In the genomic region with DNA sequence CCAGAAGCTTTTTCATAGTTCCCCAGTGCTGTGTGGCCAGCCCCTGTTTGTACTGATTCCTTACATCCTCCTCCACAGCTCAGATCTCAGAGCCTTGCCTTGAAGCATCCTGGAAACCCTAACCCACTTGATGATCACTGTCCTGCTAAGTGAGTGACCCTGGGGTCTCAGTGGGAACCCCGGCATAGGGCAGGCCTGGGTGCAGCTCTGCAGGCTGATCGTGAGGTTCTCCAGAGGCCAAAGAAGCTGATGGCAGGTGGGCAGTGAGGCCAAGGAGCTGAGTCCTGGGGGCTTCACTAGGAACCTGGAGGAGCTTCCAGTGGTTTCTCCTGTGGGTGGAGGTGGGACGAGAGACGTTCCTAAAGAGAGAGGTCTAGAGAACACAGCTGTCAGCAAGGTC, we compare ENCODE assay signal across 28 cellular contexts. TPM values are rescaled to one million over a fixed set of nuclear protein-coding genes. Genes with fewer than 3 reads are reported as not detected.
A peak's percentile ranks its signal among the peaks of the same experiment; 100 is the strongest.
DNase-seq lines count a peak whose midpoint lies in the region; ATAC-seq, FAIRE-seq and TF ChIP-seq lines count a peak whose summit lies in the region.
"Had no signal": no experiment of that assay in that cellular context is flagged by ENCODE, and none has a peak within 500 bp of the region (broad histone marks: within the 10 kb centered on the region; RNA-seq: fewer than 3 reads in every experiment).

No MANE protein-coding gene starts in this region.

- peak overlapping the region in 1 of 2 experiments; percentile 82; a peak in 2 of 4 replicates for H3K27ac ChIP-seq in SK-N-SH (ENCODE audit: low read depth in 2 of 2, low read length in 1 of 2)
- no peak overlapping the region for H3K27ac ChIP-seq in endothelial cell of umbilical vein (ENCODE audit: insufficient read depth, low read depth, low read length)
- peak overlapping the region; percentile 89 for H3K27ac ChIP-seq in psoas muscle
- H3K27ac ChIP-seq in vagina, result peak overlapping the region; percentile 78
- H3K27ac ChIP-seq: 22Rv1 had no signal

- H4K20me1 ChIP-seq in SK-N-SH (ENCODE audit: insufficient read depth) (no peaks in the 10 kb centered on the region), endothelial cell of umbilical vein (replicated peaks; ENCODE audit: control insufficient read depth, extremely low read depth, insufficient read depth, low read length) (no peaks in the 10 kb centered on the region)

- H3K27me3 ChIP-seq in SK-N-SH (ENCODE audit: insufficient read depth) (no peaks in the 10 kb centered on the region), endothelial cell of umbilical vein (ENCODE audit: control insufficient read depth in 2 of 2, insufficient read depth in 2 of 2, low read length in 2 of 2) (no peaks in the 10 kb centered on the region), psoas muscle (ENCODE audit: insufficient read depth in 3 of 3, low read length in 2 of 3) (no peaks in the 10 kb centered on the region), vagina (no peaks in the 10 kb centered on the region)
- H3K27me3 ChIP-seq: spleen, testis had no signal

- H3K9me3 ChIP-seq in SK-N-SH, result peaks cover 10% of the 10 kb centered on the region; the same call in 1 of the 2 replicates
- no peaks in the 10 kb centered on the region for H3K9me3 ChIP-seq in endothelial cell of umbilical vein (replicated peaks; ENCODE audit: control insufficient read depth, insufficient read depth, low read length)
- no peaks in the 10 kb centered on the region for H3K9me3 ChIP-seq in psoas muscle
- no peaks in the 10 kb centered on the region for H3K9me3 ChIP-seq in vagina
- H3K9me3 ChIP-seq: testis had no signal

- CTCF ChIA-PET in SK-N-SH (lab: Yijun Ruan, JAX) (interaction anchor here (0.7 to 1.3 kb wide), 2 partner anchors 11 to 58 kb away, joined by 3 read pairs; no protein-coding TSS in a partner anchor), endothelial cell of umbilical vein (lab: Charles Lee) (interaction anchor here (0.5 to 1.8 kb wide), 12 partner anchors 9 to 1534 kb away, joined by 3 to 7 read pairs (median 4); partner anchors contain the start of gene BIN1)

- dilution Hi-C loops in endothelial cell of umbilical vein (cut with MboI; ENCODE audit: extremely low pct_ligation_motif_present, low sequenced_read_pairs), result no loop called here

- 91% methylated on average over 4 of the region's 4 CpGs for WGBS in SK-N-SH (ENCODE audit: low lambda C conversion rate)
- 55 to 73% (median 57%) methylated on average over 4 of the region's 4 CpGs for WGBS in psoas muscle, 3 donors

- no peak for DNase-seq in SK-N-SH
- DNase-seq in endothelial cell of umbilical vein (ENCODE audit: low read depth, low spot score), result no peak
- DNase-seq in psoas muscle, result no peak
- DNase-seq in vagina (ENCODE audit: extremely low spot score in 2 of 2), result peak in 1 of 2 donors; percentile 40
- DNase-seq in KG1 (lab: John Stamatoyannopoulos, UW), result no peak
- no peak for DNase-seq in NCI-H2227 (lab: John Stamatoyannopoulos, UW; ENCODE audit: unreplicated experiment)
- DNase-seq in left colon, result no peak
- DNase-seq: activated CD4-positive, alpha-beta memory T cell treated with anti-CD3 and anti-CD28 coated beads, Interleukin-2, amount 10 ng/mL, durations not matched to agents 7 days and 5 days; activated gamma-delta T cell treated with Interleukin-2 at 50 U/mL for 16 hours; activated naive CD8-positive, alpha-beta T cell treated with anti-CD3 and anti-CD28 coated beads, Interleukin-2, amount 50 U/mL, for 24 hours; activated T-cell treated with anti-CD3 and anti-CD28 coated beads for 4 hours; CD8-positive, alpha-beta memory T cell; DMS153; heart left ventricle; KBM-7; MM.1S; NCI-H1417; NCI-H2081 treated with DMSO at 0.1 percent for 48 hours; NCI-H446; SIG-M5; spleen; stimulated activated CD4-positive, alpha-beta T cell treated with anti-CD3 and anti-CD28 coated beads, Interleukin-2, amount 100 ng/mL, for 48 hours; T-cell; testis had no signal

- TF ChIP-seq CTCF in SK-N-SH (IDR thresholded peaks at IDR 0.05) (no peak), endothelial cell of umbilical vein (IDR thresholded peaks at IDR 0.05; ENCODE audit: extremely low read depth in 1 of 2, insufficient read depth in 1 of 2, low read depth in 1 of 2, low read length in 2 of 2) (no peak), psoas muscle (IDR thresholded peaks at IDR 0.05) (no peak), vagina (IDR thresholded peaks at IDR 0.05) (no peak)

- H3K9ac ChIP-seq in SK-N-SH (peak overlapping the region; percentile 23; the same call in 1 of the 2 replicates), endothelial cell of umbilical vein (replicated peaks; ENCODE audit: extremely low read depth, insufficient read depth, low read length) (no peak overlapping the region)

- no peak for TF ChIP-seq RAD21 in SK-N-SH (IDR thresholded peaks at IDR 0.05; ENCODE audit: low read length)

- no peak; the same call in 2 of the 3 replicates for ATAC-seq in SK-N-SH treated with all-trans-retinoic acid at 6 μM for 48 hours
- ATAC-seq in psoas muscle, result no peak
- no peak for ATAC-seq in left colon
- ATAC-seq: T-cell had no signal

- H3K36me3 ChIP-seq in SK-N-SH (replicated peaks in 1 of 2; ENCODE audit: control insufficient read depth in 1 of 2, insufficient read depth in 2 of 2, low read length in 1 of 2) (no peaks in the 10 kb centered on the region), endothelial cell of umbilical vein (ENCODE audit: control insufficient read depth in 2 of 2, extremely low read depth in 1 of 2, insufficient read depth in 2 of 2, low read length in 2 of 2) (no peaks in the 10 kb centered on the region), psoas muscle (ENCODE audit: insufficient read depth in 1 of 2, low read depth in 1 of 2) (no peaks in the 10 kb centered on the region), vagina (no peaks in the 10 kb centered on the region)
- H3K36me3 ChIP-seq: heart left ventricle, spleen had no signal

- POLR2A ChIA-PET in SK-N-SH (lab: Yijun Ruan, JAX), result no interaction called here
- POLR2A ChIA-PET in endothelial cell of umbilical vein (lab: Charles Lee), result no interaction called here

- no peak for TF ChIP-seq POLR2A in endothelial cell of umbilical vein (IDR thresholded peaks at IDR 0.05; ENCODE audit: low read depth, low read length)
- TF ChIP-seq POLR2A in vagina (IDR thresholded peaks at IDR 0.05), result no peak

- H3K79me2 ChIP-seq in SK-N-SH (ENCODE audit: insufficient read depth) (no peaks in the 10 kb centered on the region), endothelial cell of umbilical vein (ENCODE audit: control insufficient read depth, insufficient read depth, low read length) (no peaks in the 10 kb centered on the region)

- intact Hi-C loops in endothelial cell of umbilical vein (cut with micrococcal nuclease), result loop anchor here (5.0 kb wide), 1 partner anchor 87 kb away; no protein-coding TSS in a partner anchor
- intact Hi-C loops in psoas muscle (cut with DNase I), result loop anchor here (5.0 kb wide), 1 partner anchor 72 kb away; no protein-coding TSS in a partner anchor
- intact Hi-C loops in vagina (cut with DNase I), result no loop called here
- intact Hi-C loops in left colon (cut with DNase I, micrococcal nuclease), result no loop called here

- H2AFZ ChIP-seq in SK-N-SH (ENCODE audit: low read depth) (peak overlapping the region; percentile 33; the same call in 1 of the 2 replicates), endothelial cell of umbilical vein (ENCODE audit: low read depth, low read length) (peak overlapping the region; percentile 50)

- H3F3A ChIP-seq in SK-N-SH (replicated peaks; ENCODE audit: insufficient read depth), result peaks cover 23% of the 10 kb centered on the region

- FAIRE-seq in endothelial cell of umbilical vein (lab: Jason Lieb, UNC), result peak; percentile 35
- FAIRE-seq: colon, G401.6 had no signal

- no peak overlapping the region for H3K4me2 ChIP-seq in SK-N-SH
- H3K4me2 ChIP-seq in endothelial cell of umbilical vein (ENCODE audit: insufficient read depth, low read length), result no peak overlapping the region

- TF ChIP-seq EP300 in SK-N-SH (IDR thresholded peaks at IDR 0.05; ENCODE audit: borderline replicate concordance in 1 of 2, low read depth in 1 of 2, low read length in 1 of 2), result no peak

- no peaks in the 10 kb centered on the region for H3K9me2 ChIP-seq in SK-N-SH

- H3K4me1 ChIP-seq in SK-N-SH (ENCODE audit: control insufficient read depth in 1 of 2, insufficient read depth in 2 of 2, low read depth in 1 of 2, low read length in 1 of 2) (peaks cover 2 to 10% of the 10 kb centered on the region in 2 experiments; a peak in 2 of 4 replicates), endothelial cell of umbilical vein (ENCODE audit: control insufficient read depth, extremely low read depth, insufficient read depth, low read length) (peaks cover 14% of the 10 kb centered on the region), psoas muscle (peaks cover 27% of the 10 kb centered on the region), vagina (peaks cover 18% of the 10 kb centered on the region)

- BruUV-seq in endothelial cell of umbilical vein (replicated peaks; lab: Mats Ljungman, UMichigan), result no TSS peak

- H3K4me3 ChIP-seq in SK-N-SH (ENCODE audit: low read depth in 2 of 2, low read length in 1 of 2) (no peak overlapping the region), endothelial cell of umbilical vein (replicated peaks in 1 of 3; ENCODE audit: insufficient read depth in 1 of 3, low read depth in 1 of 3, low read length in 3 of 3) (no peak overlapping the region), psoas muscle (no peak overlapping the region), vagina (no peak overlapping the region)
- H3K4me3 ChIP-seq: heart left ventricle, spleen, testis had no signal

- H3K9me1 ChIP-seq in endothelial cell of umbilical vein (replicated peaks; ENCODE audit: control insufficient read depth, extremely low read depth, insufficient read depth, low read length), result no peaks in the 10 kb centered on the region

TF ChIP-seq in SK-N-SH, 30 proteins besides CTCF, POLR2A, EP300 and RAD21 (continues in another document):
- no peak for TF ChIP-seq NRF1 (IDR thresholded peaks at IDR 0.05; ENCODE audit: low read depth, low read length)

TF ChIP-seq in SK-N-SH treated with all-trans-retinoic acid at 6 μM for 48 hours, 23 proteins besides CTCF, POLR2A, EP300 and RAD21 (continues in another document):
- no peak for TF ChIP-seq ZFP3 (CRISPR knock-in tag; IDR thresholded peaks at IDR 0.05)

RNA-seq across cellular contexts. Expression of gene BIN1, which starts 47.4 kb away (rescaled TPM):
- polyA plus RNA-seq in SK-N-SH (2012; rRNA removed) (31.5 and 40.3 TPM in 2 replicates), endothelial cell of umbilical vein (25.8 and 26.3 TPM in 2 replicates), psoas muscle (1,000 to 10,000 TPM in 2 of 3 donors, 100 to 1,000 TPM in 1; 615 to 1,667 (median 1,547) TPM)
- polyA plus RNA-seq in SK-N-SH (2012; cell fraction: cytosol; rRNA removed), result 20.0 and 26.8 TPM in 2 replicates
- 38.8 and 49.6 TPM in 2 replicates for polyA plus RNA-seq in SK-N-SH (2012; cell fraction: nucleus; rRNA removed)
- total RNA-seq in endothelial cell of umbilical vein (36.9 and 41.1 TPM in 2 replicates), psoas muscle (1,000 to 10,000 TPM; 1,036 to 1,643 (median 1,260) TPM), vagina (60.9 TPM), left colon (10 to 100 TPM; 34.3 to 37.2 TPM)
- 28.8 and 33.3 TPM in 2 replicates for polyA plus RNA-seq in endothelial cell of umbilical vein (2011; cell fraction: cytosol; rRNA removed)
- 44.9 and 47.0 TPM in 2 replicates for polyA plus RNA-seq in endothelial cell of umbilical vein (2011; cell fraction: nucleus; rRNA removed)
- polyA plus RNA-seq in endothelial cell of umbilical vein (2012), result 44.5 and 73.2 TPM in 2 replicates
- polyA minus RNA-seq in endothelial cell of umbilical vein, result 13.8 and 26.5 TPM in 2 replicates
- polyA minus RNA-seq in endothelial cell of umbilical vein (2011; cell fraction: cytosol; rRNA and poly(A)+ RNA removed), result 20.5 TPM
- polyA minus RNA-seq in endothelial cell of umbilical vein (2011; cell fraction: nucleus; rRNA and poly(A)+ RNA removed), result 8.6 and 18.5 TPM in 2 replicates

Comparison
In these comparisons a context has a peak if more than half of its experiments do, and no peak if none do; other contexts are left out.
1. RNA of gene BIN1, which starts 47.4 kb away (total RNA-seq): 1,036 to 1,643 TPM in psoas muscle; 60.9 TPM in vagina (single experiment), 34.3 to 37.2 TPM in left colon and 36.9 to 41.1 TPM in endothelial cell of umbilical vein; every median in the first group is over 10 times any median in the second.
2. intact Hi-C loops: an anchor here in endothelial cell of umbilical vein (5.0 kb wide) and psoas muscle (5.0 kb wide); none called in vagina and left colon.